12 cellular contexts compared by ENCODE assay signal in the genomic region with DNA sequence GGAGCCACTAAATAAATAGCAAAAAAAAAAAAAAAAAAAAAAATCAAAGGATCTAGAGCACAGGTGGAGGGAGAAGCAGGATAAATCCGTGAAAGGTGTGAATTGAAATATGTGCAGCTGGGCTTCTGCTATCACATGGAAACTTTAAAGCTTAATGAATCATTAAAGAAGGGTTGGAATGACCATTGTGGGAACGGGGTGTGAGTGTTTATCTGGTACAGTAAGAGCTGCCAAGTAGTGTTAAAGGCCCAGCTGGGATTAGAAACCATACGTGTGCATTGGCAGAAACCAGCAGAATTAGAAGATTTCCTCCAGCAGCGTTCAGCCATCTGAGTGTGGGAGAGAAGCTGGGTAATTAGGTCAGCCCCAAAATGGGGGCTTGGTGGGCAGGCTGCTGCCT. TPM values are rescaled to one million over a fixed set of nuclear protein-coding genes. Genes with fewer than 3 reads are reported as not detected.
DNase-seq lines count a peak whose midpoint lies in the region; ATAC-seq and TF ChIP-seq lines count a peak whose summit lies in the region.
"Had no signal": no experiment of that assay in that cellular context is flagged by ENCODE, and none has a peak within 500 bp of the region (broad histone marks: within the 10 kb centered on the region; RNA-seq: fewer than 3 reads in every experiment).

No MANE protein-coding gene starts in this region.

- in situ Hi-C loops in astrocyte of the spinal cord (cut with HindIII; ENCODE audit: low sequenced_read_pairs), result no loop called here

- H3K4me3 ChIP-seq in astrocyte of the spinal cord (ENCODE audit: low read depth, low read length), result no peak overlapping the region

- DNase-seq in HT1080 (ENCODE audit: low read depth) (peak; percentile 13), astrocyte of the spinal cord (ENCODE audit: low read depth, low spot score) (peak; percentile 62), glomerular visceral epithelial cell (ENCODE audit: extremely low spot score) (peak; percentile 59), sciatic nerve (ENCODE audit: low spot score) (no peak)
- DNase-seq: cerebellar nuclear complex; COR-L47; stimulated activated CD4-positive, alpha-beta T cell treated with anti-CD3 and anti-CD28 coated beads, Interleukin-4, amount 100 ng/mL, for 24 hours; substantia nigra had no signal

- intact Hi-C loops in sciatic nerve (cut with DNase I), result no loop called here

- TF ChIP-seq CTCF in astrocyte of the spinal cord (IDR thresholded peaks at IDR 0.05; ENCODE audit: low read depth, low read length), result no peak

- peak; percentile 6 for ATAC-seq in sciatic nerve
- ATAC-seq in GM19035 (IDR thresholded peaks at IDR 0.05; ENCODE audit: unreplicated experiment), result no peak
- ATAC-seq in GM21737 (IDR thresholded peaks at IDR 0.05; ENCODE audit: unreplicated experiment), result no peak
- no peak for ATAC-seq in GM21786 (IDR thresholded peaks at IDR 0.05; ENCODE audit: unreplicated experiment)
- no peak for ATAC-seq in HG02884 (IDR thresholded peaks at IDR 0.05; ENCODE audit: unreplicated experiment)

RNA-seq across cellular contexts. Expression of gene FALEC, which starts 13.4 kb away (rescaled TPM):
- total RNA-seq in HT1080 (2014; rRNA removed; shearing (Covaris generic)), result not detected in 2 replicates
- polyA plus RNA-seq in HT1080 (2015; cell fraction: cytosol; rRNA removed), result 0.64 TPM in 1 of 2 replicates, not detected in the other
- polyA plus RNA-seq in HT1080 (2015; cell fraction: nucleus; rRNA removed), result not detected in 2 replicates
- not detected for total RNA-seq in sciatic nerve

RNA-seq across cellular contexts. Expression of gene ADAMTSL4, which starts 20.2 kb away (rescaled TPM):
- 0.06 and 0.47 TPM in 2 replicates for total RNA-seq in HT1080 (2014; rRNA removed; shearing (Covaris generic))
- polyA plus RNA-seq in HT1080 (2015; cell fraction: cytosol; rRNA removed), result 1.5 and 1.8 TPM in 2 replicates
- 4.9 and 7.5 TPM in 2 replicates for polyA plus RNA-seq in HT1080 (2015; cell fraction: nucleus; rRNA removed)
- total RNA-seq in sciatic nerve, result 70.2 TPM

RNA-seq across cellular contexts. Expression of gene ECM1, which starts 21.1 kb away (rescaled TPM):
- total RNA-seq in HT1080 (2014; rRNA removed; shearing (Covaris generic)), result 11.3 and 17.7 TPM in 2 replicates
- polyA plus RNA-seq in HT1080 (2015; cell fraction: cytosol; rRNA removed), result 15.4 and 18.5 TPM in 2 replicates
- 47.4 and 67.1 TPM in 2 replicates for polyA plus RNA-seq in HT1080 (2015; cell fraction: nucleus; rRNA removed)
- total RNA-seq in sciatic nerve, result 19.7 TPM

RNA-seq across cellular contexts. Expression of gene TARS2, which starts 41.8 kb away (rescaled TPM):
- total RNA-seq in HT1080 (2014; rRNA removed; shearing (Covaris generic)), result 21.0 and 30.4 TPM in 2 replicates
- 19.6 and 20.6 TPM in 2 replicates for polyA plus RNA-seq in HT1080 (2015; cell fraction: cytosol; rRNA removed)
- polyA plus RNA-seq in HT1080 (2015; cell fraction: nucleus; rRNA removed), result 35.9 and 41.0 TPM in 2 replicates
- 22.4 TPM for total RNA-seq in sciatic nerve

RNA-seq across cellular contexts. Expression of gene MCL1, which starts 50.4 kb away (rescaled TPM):
- 237 and 264 TPM in 2 replicates for total RNA-seq in HT1080 (2014; rRNA removed; shearing (Covaris generic))
- 331 and 404 TPM in 2 replicates for polyA plus RNA-seq in HT1080 (2015; cell fraction: cytosol; rRNA removed)
- 739 and 762 TPM in 2 replicates for polyA plus RNA-seq in HT1080 (2015; cell fraction: nucleus; rRNA removed)
- total RNA-seq in sciatic nerve, result 214 TPM

Comparison
In these comparisons a context has a peak if more than half of its experiments do, and no peak if none do; other contexts are left out.
1. RNA of gene ADAMTSL4, which starts 20.2 kb away (total RNA-seq): 70.2 TPM in sciatic nerve (single experiment); 0.06 to 0.47 TPM in HT1080; every median in the first group is over 10 times any median in the second.